Comparison of ENCODE assay signal across 2 cellular contexts in the genomic region with DNA sequence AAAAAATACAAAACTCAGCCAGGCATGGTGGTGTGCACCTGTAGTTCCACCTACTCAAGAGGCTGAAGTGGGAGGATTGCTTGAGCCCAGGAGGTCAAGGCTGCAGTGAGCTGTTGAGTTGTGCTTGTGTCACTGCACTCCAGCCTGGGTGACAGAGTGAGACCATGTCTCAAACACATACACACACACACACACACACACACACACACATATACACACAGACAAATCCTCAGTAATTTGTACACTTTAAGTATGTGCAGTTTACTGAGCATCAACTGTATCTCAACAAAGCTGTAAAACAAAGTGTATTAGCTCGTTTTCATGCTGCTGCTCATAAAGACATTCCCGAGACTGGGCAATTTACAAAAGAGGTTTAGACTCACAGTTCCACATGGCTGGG.
TF ChIP-seq lines count a peak whose summit lies in the region.

No MANE protein-coding gene starts in this region.

TF ChIP-seq in HEK293, 187 proteins besides CTCF, POLR2A, EP300 and RAD21:
- TF ChIP-seq KLF8 (tag by site-specific recombination; IDR thresholded peaks at IDR 0.05), result no peak
- no peak for TF ChIP-seq ZNF174 (tag by site-specific recombination; IDR thresholded peaks at IDR 0.05)
- TF ChIP-seq, protein P1, sequence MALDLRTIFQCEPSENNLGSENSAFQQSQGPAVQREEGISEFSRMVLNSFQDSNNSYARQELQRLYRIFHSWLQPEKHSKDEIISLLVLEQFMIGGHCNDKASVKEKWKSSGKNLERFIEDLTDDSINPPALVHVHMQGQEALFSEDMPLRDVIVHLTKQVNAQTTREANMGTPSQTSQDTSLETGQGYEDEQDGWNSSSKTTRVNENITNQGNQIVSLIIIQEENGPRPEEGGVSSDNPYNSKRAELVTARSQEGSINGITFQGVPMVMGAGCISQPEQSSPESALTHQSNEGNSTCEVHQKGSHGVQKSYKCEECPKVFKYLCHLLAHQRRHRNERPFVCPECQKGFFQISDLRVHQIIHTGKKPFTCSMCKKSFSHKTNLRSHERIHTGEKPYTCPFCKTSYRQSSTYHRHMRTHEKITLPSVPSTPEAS (tag by site-specific recombination; IDR thresholded peaks at IDR 0.05), result peak; percentile 32; the same call in 1 of the 2 replicates
- no peak for TF ChIP-seq ZNF654 (tag by site-specific recombination; IDR thresholded peaks at IDR 0.05; ENCODE audit: low read depth)
- no peak for TF ChIP-seq ZNF157 (tag by site-specific recombination; IDR thresholded peaks at IDR 0.05)
- TF ChIP-seq, protein P2, sequence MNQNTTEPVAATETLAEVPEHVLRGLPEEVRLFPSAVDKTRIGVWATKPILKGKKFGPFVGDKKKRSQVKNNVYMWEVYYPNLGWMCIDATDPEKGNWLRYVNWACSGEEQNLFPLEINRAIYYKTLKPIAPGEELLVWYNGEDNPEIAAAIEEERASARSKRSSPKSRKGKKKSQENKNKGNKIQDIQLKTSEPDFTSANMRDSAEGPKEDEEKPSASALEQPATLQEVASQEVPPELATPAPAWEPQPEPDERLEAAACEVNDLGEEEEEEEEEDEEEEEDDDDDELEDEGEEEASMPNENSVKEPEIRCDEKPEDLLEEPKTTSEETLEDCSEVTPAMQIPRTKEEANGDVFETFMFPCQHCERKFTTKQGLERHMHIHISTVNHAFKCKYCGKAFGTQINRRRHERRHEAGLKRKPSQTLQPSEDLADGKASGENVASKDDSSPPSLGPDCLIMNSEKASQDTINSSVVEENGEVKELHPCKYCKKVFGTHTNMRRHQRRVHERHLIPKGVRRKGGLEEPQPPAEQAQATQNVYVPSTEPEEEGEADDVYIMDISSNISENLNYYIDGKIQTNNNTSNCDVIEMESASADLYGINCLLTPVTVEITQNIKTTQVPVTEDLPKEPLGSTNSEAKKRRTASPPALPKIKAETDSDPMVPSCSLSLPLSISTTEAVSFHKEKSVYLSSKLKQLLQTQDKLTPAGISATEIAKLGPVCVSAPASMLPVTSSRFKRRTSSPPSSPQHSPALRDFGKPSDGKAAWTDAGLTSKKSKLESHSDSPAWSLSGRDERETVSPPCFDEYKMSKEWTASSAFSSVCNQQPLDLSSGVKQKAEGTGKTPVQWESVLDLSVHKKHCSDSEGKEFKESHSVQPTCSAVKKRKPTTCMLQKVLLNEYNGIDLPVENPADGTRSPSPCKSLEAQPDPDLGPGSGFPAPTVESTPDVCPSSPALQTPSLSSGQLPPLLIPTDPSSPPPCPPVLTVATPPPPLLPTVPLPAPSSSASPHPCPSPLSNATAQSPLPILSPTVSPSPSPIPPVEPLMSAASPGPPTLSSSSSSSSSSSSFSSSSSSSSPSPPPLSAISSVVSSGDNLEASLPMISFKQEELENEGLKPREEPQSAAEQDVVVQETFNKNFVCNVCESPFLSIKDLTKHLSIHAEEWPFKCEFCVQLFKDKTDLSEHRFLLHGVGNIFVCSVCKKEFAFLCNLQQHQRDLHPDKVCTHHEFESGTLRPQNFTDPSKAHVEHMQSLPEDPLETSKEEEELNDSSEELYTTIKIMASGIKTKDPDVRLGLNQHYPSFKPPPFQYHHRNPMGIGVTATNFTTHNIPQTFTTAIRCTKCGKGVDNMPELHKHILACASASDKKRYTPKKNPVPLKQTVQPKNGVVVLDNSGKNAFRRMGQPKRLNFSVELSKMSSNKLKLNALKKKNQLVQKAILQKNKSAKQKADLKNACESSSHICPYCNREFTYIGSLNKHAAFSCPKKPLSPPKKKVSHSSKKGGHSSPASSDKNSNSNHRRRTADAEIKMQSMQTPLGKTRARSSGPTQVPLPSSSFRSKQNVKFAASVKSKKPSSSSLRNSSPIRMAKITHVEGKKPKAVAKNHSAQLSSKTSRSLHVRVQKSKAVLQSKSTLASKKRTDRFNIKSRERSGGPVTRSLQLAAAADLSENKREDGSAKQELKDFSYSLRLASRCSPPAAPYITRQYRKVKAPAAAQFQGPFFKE (tag by site-specific recombination; IDR thresholded peaks at IDR 0.05; ENCODE audit: borderline replicate concordance), result no peak
- peak; percentile 54; the same call in 1 of the 2 replicates for TF ChIP-seq ZNF664 (tag by site-specific recombination; IDR thresholded peaks at IDR 0.05)
- TF ChIP-seq, protein P3, sequence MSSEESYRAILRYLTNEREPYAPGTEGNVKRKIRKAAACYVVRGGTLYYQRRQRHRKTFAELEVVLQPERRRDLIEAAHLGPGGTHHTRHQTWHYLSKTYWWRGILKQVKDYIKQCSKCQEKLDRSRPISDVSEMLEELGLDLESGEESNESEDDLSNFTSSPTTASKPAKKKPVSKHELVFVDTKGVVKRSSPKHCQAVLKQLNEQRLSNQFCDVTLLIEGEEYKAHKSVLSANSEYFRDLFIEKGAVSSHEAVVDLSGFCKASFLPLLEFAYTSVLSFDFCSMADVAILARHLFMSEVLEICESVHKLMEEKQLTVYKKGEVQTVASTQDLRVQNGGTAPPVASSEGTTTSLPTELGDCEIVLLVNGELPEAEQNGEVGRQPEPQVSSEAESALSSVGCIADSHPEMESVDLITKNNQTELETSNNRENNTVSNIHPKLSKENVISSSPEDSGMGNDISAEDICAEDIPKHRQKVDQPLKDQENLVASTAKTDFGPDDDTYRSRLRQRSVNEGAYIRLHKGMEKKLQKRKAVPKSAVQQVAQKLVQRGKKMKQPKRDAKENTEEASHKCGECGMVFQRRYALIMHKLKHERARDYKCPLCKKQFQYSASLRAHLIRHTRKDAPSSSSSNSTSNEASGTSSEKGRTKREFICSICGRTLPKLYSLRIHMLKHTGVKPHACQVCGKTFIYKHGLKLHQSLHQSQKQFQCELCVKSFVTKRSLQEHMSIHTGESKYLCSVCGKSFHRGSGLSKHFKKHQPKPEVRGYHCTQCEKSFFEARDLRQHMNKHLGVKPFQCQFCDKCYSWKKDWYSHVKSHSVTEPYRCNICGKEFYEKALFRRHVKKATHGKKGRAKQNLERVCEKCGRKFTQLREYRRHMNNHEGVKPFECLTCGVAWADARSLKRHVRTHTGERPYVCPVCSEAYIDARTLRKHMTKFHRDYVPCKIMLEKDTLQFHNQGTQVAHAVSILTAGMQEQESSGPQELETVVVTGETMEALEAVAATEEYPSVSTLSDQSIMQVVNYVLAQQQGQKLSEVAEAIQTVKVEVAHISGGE (tag by site-specific recombination; conservative IDR thresholded peaks at IDR 0.05; ENCODE audit: low read depth), result no peak

TF ChIP-seq in K562, 482 proteins besides CTCF, POLR2A, EP300 and RAD21:
- TF ChIP-seq, protein P4, sequence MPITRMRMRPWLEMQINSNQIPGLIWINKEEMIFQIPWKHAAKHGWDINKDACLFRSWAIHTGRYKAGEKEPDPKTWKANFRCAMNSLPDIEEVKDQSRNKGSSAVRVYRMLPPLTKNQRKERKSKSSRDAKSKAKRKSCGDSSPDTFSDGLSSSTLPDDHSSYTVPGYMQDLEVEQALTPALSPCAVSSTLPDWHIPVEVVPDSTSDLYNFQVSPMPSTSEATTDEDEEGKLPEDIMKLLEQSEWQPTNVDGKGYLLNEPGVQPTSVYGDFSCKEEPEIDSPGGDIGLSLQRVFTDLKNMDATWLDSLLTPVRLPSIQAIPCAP (CRISPR knock-in tag; IDR thresholded peaks at IDR 0.05; ENCODE audit: borderline replicate concordance), result no peak
- TF ChIP-seq NUFIP1 (IDR thresholded peaks at IDR 0.05; ENCODE audit: partially characterized antibody) (no peak), SRSF9 (IDR thresholded peaks at IDR 0.05; ENCODE audit: borderline replicate concordance, low read depth, low read length) (no peak), ZNF696 (CRISPR knock-in tag; conservative IDR thresholded peaks at IDR 0.05) (no peak), KLF6 (CRISPR knock-in tag; IDR thresholded peaks at IDR 0.05; ENCODE audit: borderline replicate concordance) (no peak), ZNF324 (CRISPR knock-in tag; IDR thresholded peaks at IDR 0.05) (no peak), ZNF584 (CRISPR knock-in tag; IDR thresholded peaks at IDR 0.05; ENCODE audit: low read depth) (no peak)
- TF ChIP-seq, protein P5, sequence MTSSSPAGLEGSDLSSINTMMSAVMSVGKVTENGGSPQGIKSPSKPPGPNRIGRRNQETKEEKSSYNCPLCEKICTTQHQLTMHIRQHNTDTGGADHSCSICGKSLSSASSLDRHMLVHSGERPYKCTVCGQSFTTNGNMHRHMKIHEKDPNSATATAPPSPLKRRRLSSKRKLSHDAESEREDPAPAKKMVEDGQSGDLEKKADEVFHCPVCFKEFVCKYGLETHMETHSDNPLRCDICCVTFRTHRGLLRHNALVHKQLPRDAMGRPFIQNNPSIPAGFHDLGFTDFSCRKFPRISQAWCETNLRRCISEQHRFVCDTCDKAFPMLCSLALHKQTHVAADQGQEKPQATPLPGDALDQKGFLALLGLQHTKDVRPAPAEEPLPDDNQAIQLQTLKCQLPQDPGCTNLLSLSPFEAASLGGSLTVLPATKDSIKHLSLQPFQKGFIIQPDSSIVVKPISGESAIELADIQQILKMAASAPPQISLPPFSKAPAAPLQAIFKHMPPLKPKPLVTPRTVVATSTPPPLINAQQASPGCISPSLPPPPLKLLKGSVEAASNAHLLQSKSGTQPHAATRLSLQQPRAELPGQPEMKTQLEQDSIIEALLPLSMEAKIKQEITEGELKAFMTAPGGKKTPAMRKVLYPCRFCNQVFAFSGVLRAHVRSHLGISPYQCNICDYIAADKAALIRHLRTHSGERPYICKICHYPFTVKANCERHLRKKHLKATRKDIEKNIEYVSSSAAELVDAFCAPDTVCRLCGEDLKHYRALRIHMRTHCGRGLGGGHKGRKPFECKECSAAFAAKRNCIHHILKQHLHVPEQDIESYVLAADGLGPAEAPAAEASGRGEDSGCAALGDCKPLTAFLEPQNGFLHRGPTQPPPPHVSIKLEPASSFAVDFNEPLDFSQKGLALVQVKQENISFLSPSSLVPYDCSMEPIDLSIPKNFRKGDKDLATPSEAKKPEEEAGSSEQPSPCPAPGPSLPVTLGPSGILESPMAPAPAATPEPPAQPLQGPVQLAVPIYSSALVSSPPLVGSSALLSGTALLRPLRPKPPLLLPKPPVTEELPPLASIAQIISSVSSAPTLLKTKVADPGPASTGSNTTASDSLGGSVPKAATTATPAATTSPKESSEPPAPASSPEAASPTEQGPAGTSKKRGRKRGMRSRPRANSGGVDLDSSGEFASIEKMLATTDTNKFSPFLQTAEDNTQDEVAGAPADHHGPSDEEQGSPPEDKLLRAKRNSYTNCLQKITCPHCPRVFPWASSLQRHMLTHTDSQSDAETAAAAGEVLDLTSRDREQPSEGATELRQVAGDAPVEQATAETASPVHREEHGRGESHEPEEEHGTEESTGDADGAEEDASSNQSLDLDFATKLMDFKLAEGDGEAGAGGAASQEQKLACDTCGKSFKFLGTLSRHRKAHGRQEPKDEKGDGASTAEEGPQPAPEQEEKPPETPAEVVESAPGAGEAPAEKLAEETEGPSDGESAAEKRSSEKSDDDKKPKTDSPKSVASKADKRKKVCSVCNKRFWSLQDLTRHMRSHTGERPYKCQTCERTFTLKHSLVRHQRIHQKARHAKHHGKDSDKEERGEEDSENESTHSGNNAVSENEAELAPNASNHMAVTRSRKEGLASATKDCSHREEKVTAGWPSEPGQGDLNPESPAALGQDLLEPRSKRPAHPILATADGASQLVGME (CRISPR knock-in tag; IDR thresholded peaks at IDR 0.05), result no peak
- TF ChIP-seq, protein P6, sequence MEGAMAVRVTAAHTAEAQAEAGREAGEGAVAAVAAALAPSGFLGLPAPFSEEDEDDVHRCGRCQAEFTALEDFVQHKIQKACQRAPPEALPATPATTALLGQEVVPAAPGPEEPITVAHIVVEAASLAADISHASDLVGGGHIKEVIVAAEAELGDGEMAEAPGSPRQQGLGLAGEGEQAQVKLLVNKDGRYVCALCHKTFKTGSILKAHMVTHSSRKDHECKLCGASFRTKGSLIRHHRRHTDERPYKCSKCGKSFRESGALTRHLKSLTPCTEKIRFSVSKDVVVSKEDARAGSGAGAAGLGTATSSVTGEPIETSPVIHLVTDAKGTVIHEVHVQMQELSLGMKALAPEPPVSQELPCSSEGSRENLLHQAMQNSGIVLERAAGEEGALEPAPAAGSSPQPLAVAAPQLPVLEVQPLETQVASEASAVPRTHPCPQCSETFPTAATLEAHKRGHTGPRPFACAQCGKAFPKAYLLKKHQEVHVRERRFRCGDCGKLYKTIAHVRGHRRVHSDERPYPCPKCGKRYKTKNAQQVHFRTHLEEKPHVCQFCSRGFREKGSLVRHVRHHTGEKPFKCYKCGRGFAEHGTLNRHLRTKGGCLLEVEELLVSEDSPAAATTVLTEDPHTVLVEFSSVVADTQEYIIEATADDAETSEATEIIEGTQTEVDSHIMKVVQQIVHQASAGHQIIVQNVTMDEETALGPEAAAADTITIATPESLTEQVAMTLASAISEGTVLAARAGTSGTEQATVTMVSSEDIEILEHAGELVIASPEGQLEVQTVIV (CRISPR knock-in tag; IDR thresholded peaks at IDR 0.05; ENCODE audit: borderline replicate concordance), result no peak
- TF ChIP-seq, protein P7, sequence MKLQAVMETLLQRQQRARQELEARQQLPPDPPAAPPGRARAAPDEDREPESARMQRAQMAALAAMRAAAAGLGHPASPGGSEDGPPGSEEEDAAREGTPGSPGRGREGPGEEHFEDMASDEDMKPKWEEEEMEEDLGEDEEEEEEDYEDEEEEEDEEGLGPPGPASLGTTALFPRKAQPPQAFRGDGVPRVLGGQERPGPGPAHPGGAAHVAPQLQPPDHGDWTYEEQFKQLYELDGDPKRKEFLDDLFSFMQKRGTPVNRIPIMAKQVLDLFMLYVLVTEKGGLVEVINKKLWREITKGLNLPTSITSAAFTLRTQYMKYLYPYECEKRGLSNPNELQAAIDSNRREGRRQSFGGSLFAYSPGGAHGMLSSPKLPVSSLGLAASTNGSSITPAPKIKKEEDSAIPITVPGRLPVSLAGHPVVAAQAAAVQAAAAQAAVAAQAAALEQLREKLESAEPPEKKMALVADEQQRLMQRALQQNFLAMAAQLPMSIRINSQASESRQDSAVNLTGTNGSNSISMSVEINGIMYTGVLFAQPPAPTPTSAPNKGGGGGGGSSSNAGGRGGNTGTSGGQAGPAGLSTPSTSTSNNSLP (IDR thresholded peaks at IDR 0.05; ENCODE audit: borderline replicate concordance, low read depth, low read length), result no peak
- TF ChIP-seq, protein P8, sequence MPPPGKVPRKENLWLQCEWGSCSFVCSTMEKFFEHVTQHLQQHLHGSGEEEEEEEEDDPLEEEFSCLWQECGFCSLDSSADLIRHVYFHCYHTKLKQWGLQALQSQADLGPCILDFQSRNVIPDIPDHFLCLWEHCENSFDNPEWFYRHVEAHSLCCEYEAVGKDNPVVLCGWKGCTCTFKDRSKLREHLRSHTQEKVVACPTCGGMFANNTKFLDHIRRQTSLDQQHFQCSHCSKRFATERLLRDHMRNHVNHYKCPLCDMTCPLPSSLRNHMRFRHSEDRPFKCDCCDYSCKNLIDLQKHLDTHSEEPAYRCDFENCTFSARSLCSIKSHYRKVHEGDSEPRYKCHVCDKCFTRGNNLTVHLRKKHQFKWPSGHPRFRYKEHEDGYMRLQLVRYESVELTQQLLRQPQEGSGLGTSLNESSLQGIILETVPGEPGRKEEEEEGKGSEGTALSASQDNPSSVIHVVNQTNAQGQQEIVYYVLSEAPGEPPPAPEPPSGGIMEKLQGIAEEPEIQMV (tag; conservative IDR thresholded peaks at IDR 0.05; ENCODE audit: low read depth), result no peak
